In the genomic region with DNA sequence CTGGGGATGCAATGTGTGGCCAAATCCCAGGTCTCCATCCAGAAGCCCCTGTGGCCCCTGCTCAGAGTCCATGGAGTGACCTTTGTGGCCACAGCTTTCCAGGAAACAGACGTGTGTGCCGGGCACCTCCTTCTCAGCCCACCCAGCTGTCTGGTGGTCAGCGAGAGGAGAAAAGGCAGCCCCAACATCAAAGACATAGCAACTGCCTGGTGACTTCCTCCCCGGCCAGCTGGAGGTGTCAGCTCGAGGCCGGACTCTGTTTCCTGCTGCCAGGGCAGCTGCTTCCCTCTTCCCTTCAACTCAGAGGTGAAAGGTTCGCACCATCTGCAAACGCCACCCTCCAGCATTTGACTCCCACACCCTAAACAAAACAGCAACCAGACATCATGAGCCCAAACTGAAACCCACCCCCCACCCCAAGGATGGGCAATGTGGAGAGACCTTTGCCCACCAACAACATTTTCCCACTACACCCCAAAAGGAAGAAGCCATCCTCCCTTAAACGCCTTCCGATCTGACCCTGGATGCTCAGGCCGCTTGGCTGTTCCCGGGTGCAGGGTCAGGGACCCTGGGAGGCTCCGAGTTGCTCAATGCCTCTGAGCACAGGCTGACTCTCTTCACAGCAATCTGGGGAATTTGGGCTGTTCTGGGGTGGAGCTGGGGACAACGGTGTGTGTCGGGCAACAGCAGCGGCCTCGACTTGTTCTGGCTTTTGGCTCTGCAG, we compare ENCODE assay signal across 9 cellular contexts.
DNase-seq lines count a peak whose midpoint lies in the region; ATAC-seq and TF ChIP-seq lines count a peak whose summit lies in the region.
"Had no signal": no experiment of that assay in that cellular context is flagged by ENCODE, and none has a peak within 500 bp of the region (broad histone marks: within the 10 kb centered on the region; RNA-seq: fewer than 3 reads in every experiment).

No MANE protein-coding gene starts in this region.

- 28 to 40% (median 34%) methylated on average over 17 of the region's 17 CpGs for WGBS in ovary, 3 donors

- no peaks in the 10 kb centered on the region for H3K27me3 ChIP-seq in ovary

- no peak for ATAC-seq in stimulated activated naive CD8-positive, alpha-beta T cell treated with anti-CD3 and anti-CD28 coated beads, Interleukin-15, Interleukin-2, amounts not matched to agents 100 U/mL and 50 U/mL, for 24 hours
- no peak for ATAC-seq in GM19455 (IDR thresholded peaks at IDR 0.05; ENCODE audit: unreplicated experiment)

- peak overlapping the region; percentile 93 for H3K27ac ChIP-seq in RWPE1
- H3K27ac ChIP-seq in ovary, result no peak overlapping the region

- H3K36me3 ChIP-seq in ovary, result no peaks in the 10 kb centered on the region

- CTCF ChIA-PET in RWPE1 (lab: Yijun Ruan, JAX), result interaction anchor here (0.5 kb wide), 1 partner anchor 102 kb away, joined by 3 read pairs; no protein-coding TSS in a partner anchor

- H3K9me3 ChIP-seq in ovary, result no peaks in the 10 kb centered on the region

- POLR2A ChIA-PET in RWPE1 (lab: Yijun Ruan, JAX; ENCODE audit: low non-redundant PET), result no interaction called here

- no peak for TF ChIP-seq EP300 in ovary (IDR thresholded peaks at IDR 0.05)

- intact Hi-C loops in ovary (cut with DNase I), result no loop called here

- no peak for TF ChIP-seq POLR2A in ovary (IDR thresholded peaks at IDR 0.05)

- H3K4me3 ChIP-seq in fibroblast of pulmonary artery (replicated peaks; ENCODE audit: low read depth, low read length) (no peak overlapping the region), ovary (no peak overlapping the region)

- peaks cover 26% of the 10 kb centered on the region for H3K4me1 ChIP-seq in ovary (ENCODE audit: insufficient read depth)

- DNase-seq in EL (peak; percentile 92), RWPE1 (ENCODE audit: low spot score) (peak; percentile 91), fibroblast of pulmonary artery (ENCODE audit: low read depth) (peak; percentile 85), ovary (peak in 4 of 5 donors; percentile 45 to 75 (median 71)), NCI-H345 (lab: John Stamatoyannopoulos, UW) (no peak)
- DNase-seq in stimulated activated naive CD8-positive, alpha-beta T cell treated with anti-CD3 and anti-CD28 coated beads, Interleukin-15, Interleukin-2, amounts not matched to agents 100 U/mL and 50 U/mL, for 24 hours, result no peak
- DNase-seq in activated CD4-positive, alpha-beta T cell treated with anti-CD3 and anti-CD28 coated beads, Interleukin-2, amount 50 U/mL, for 4 hours, result no peak
- DNase-seq: NCI-H1694 treated with DMSO at 0.1 percent for 48 hours had no signal

- TF ChIP-seq CTCF in RWPE1 (conservative IDR thresholded peaks at IDR 0.05; ENCODE audit: low read depth) (no peak), fibroblast of pulmonary artery (IDR thresholded peaks at IDR 0.05; ENCODE audit: low read length, missing control alignments) (no peak), ovary (IDR thresholded peaks at IDR 0.05) (no peak)

Comparison
In these comparisons a context has a peak if more than half of its experiments do, and no peak if none do; other contexts are left out.
1. DNase-seq: peak in EL (single experiment), RWPE1 (single experiment), fibroblast of pulmonary artery (single experiment) and ovary (4 of 5); none in stimulated activated naive CD8-positive, alpha-beta T cell treated with anti-CD3 and anti-CD28 coated beads, Interleukin-15, Interleukin-2, amounts not matched to agents 100 U/mL and 50 U/mL, for 24 hours (single experiment), NCI-H345 (single experiment) and activated CD4-positive, alpha-beta T cell treated with anti-CD3 and anti-CD28 coated beads, Interleukin-2, amount 50 U/mL, for 4 hours (0 of 2).